ENCODE assay signal across 1 cellular context in the genomic region with DNA sequence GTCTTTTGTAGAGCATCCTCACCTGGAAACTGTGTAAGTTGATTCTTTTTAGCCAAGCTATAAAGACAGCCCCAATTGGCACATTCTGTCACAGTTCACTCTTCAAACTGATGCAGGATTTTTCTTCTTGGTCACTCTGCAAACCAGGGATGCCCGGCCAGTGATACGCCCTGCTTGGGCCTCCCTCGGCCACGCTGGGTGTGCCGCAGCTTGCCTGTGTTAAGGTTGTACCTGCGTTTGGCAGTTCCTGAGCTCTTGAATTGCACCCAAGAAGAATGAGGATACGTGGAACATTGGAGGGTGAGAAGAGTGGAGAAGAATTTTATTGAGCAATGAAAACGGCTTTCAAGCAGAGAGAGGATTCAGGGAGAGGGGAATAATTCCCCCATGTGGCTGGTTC.
TF ChIP-seq lines count a peak whose summit lies in the region.

No MANE protein-coding gene starts in this region.

TF ChIP-seq in SK-N-SH treated with all-trans-retinoic acid at 6 μM for 48 hours, 23 proteins besides CTCF, POLR2A, EP300 and RAD21 (continued from another document):
- TF ChIP-seq, protein P1, sequence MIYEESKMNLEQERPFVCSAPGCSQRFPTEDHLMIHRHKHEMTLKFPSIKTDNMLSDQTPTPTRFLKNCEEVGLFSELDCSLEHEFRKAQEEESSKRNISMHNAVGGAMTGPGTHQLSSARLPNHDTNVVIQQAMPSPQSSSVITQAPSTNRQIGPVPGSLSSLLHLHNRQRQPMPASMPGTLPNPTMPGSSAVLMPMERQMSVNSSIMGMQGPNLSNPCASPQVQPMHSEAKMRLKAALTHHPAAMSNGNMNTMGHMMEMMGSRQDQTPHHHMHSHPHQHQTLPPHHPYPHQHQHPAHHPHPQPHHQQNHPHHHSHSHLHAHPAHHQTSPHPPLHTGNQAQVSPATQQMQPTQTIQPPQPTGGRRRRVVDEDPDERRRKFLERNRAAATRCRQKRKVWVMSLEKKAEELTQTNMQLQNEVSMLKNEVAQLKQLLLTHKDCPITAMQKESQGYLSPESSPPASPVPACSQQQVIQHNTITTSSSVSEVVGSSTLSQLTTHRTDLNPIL (CRISPR knock-in tag; IDR thresholded peaks at IDR 0.05; ENCODE audit: low read depth): no peak
- TF ChIP-seq RARB (CRISPR knock-in tag; IDR thresholded peaks at IDR 0.05) (no peak), SNAI2 (CRISPR knock-in tag; IDR thresholded peaks at IDR 0.05) (no peak), GLIS3 (CRISPR knock-in tag; IDR thresholded peaks at IDR 0.05) (no peak), ZFP30 (CRISPR knock-in tag; IDR thresholded peaks at IDR 0.05) (no peak), TCF4 (CRISPR knock-in tag; IDR thresholded peaks at IDR 0.05; ENCODE audit: borderline replicate concordance) (no peak), ZFP3 (CRISPR knock-in tag; IDR thresholded peaks at IDR 0.05) (no peak), ZNF8 (CRISPR knock-in tag; IDR thresholded peaks at IDR 0.05) (no peak), ISL1 (CRISPR knock-in tag; IDR thresholded peaks at IDR 0.05) (no peak), PPARA (CRISPR knock-in tag; IDR thresholded peaks at IDR 0.05; ENCODE audit: borderline replicate concordance) (no peak), ZC3H10 (CRISPR knock-in tag; IDR thresholded peaks at IDR 0.05) (no peak), ESRRG (CRISPR knock-in tag; IDR thresholded peaks at IDR 0.05) (no peak), OSR1 (CRISPR knock-in tag; IDR thresholded peaks at IDR 0.05) (no peak), BACH2 (CRISPR knock-in tag; IDR thresholded peaks at IDR 0.05; ENCODE audit: borderline replicate concordance) (no peak)
- TF ChIP-seq, protein P2, sequence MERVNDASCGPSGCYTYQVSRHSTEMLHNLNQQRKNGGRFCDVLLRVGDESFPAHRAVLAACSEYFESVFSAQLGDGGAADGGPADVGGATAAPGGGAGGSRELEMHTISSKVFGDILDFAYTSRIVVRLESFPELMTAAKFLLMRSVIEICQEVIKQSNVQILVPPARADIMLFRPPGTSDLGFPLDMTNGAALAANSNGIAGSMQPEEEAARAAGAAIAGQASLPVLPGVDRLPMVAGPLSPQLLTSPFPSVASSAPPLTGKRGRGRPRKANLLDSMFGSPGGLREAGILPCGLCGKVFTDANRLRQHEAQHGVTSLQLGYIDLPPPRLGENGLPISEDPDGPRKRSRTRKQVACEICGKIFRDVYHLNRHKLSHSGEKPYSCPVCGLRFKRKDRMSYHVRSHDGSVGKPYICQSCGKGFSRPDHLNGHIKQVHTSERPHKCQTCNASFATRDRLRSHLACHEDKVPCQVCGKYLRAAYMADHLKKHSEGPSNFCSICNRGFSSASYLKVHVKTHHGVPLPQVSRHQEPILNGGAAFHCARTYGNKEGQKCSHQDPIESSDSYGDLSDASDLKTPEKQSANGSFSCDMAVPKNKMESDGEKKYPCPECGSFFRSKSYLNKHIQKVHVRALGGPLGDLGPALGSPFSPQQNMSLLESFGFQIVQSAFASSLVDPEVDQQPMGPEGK (CRISPR knock-in tag; IDR thresholded peaks at IDR 0.05; ENCODE audit: borderline replicate concordance): no peak
- TF ChIP-seq, protein P3, sequence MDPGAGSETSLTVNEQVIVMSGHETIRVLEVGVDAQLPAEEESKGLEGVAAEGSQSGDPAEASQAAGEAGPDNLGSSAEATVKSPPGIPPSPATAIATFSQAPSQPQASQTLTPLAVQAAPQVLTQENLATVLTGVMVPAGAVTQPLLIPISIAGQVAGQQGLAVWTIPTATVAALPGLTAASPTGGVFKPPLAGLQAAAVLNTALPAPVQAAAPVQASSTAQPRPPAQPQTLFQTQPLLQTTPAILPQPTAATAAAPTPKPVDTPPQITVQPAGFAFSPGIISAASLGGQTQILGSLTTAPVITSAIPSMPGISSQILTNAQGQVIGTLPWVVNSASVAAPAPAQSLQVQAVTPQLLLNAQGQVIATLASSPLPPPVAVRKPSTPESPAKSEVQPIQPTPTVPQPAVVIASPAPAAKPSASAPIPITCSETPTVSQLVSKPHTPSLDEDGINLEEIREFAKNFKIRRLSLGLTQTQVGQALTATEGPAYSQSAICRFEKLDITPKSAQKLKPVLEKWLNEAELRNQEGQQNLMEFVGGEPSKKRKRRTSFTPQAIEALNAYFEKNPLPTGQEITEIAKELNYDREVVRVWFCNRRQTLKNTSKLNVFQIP (CRISPR knock-in tag; IDR thresholded peaks at IDR 0.05; ENCODE audit: borderline replicate concordance, low read depth): no peak
- TF ChIP-seq, protein P4, sequence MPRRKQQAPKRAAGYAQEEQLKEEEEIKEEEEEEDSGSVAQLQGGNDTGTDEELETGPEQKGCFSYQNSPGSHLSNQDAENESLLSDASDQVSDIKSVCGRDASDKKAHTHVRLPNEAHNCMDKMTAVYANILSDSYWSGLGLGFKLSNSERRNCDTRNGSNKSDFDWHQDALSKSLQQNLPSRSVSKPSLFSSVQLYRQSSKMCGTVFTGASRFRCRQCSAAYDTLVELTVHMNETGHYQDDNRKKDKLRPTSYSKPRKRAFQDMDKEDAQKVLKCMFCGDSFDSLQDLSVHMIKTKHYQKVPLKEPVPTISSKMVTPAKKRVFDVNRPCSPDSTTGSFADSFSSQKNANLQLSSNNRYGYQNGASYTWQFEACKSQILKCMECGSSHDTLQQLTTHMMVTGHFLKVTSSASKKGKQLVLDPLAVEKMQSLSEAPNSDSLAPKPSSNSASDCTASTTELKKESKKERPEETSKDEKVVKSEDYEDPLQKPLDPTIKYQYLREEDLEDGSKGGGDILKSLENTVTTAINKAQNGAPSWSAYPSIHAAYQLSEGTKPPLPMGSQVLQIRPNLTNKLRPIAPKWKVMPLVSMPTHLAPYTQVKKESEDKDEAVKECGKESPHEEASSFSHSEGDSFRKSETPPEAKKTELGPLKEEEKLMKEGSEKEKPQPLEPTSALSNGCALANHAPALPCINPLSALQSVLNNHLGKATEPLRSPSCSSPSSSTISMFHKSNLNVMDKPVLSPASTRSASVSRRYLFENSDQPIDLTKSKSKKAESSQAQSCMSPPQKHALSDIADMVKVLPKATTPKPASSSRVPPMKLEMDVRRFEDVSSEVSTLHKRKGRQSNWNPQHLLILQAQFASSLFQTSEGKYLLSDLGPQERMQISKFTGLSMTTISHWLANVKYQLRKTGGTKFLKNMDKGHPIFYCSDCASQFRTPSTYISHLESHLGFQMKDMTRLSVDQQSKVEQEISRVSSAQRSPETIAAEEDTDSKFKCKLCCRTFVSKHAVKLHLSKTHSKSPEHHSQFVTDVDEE (CRISPR knock-in tag; IDR thresholded peaks at IDR 0.05): no peak
